10 cellular contexts compared by ENCODE assay signal in genomic region chr6:6781172-6781876, GRCh38.
DNase-seq lines count a peak whose midpoint lies in the region; ATAC-seq, FAIRE-seq and TF ChIP-seq lines count a peak whose summit lies in the region.
"Had no signal": no experiment of that assay in that cellular context is flagged by ENCODE, and none has a peak within 500 bp of the region (broad histone marks: within the 10 kb centered on the region; RNA-seq: fewer than 3 reads in every experiment).

No MANE protein-coding gene starts in this region.

- TF ChIP-seq CTCF in mammary epithelial cell (conservative IDR thresholded peaks at IDR 0.05 in 1 of 2, IDR thresholded peaks at IDR 0.05 in 1 of 2; ENCODE audit: extremely low read depth in 1 of 2, insufficient read depth in 1 of 2, low read depth in 1 of 2, low read length in 2 of 2), result no peak

- no peak overlapping the region for H3K4me2 ChIP-seq in mammary epithelial cell (ENCODE audit: insufficient read depth, low read depth, low read length)

- H3K27ac ChIP-seq in mammary epithelial cell (ENCODE audit: insufficient read depth, low read depth, low read length), result peak overlapping the region; percentile 25
- H3K27ac ChIP-seq: esophagus muscularis mucosa had no signal

- H3K9me3 ChIP-seq in mammary epithelial cell (replicated peaks; ENCODE audit: insufficient read depth, low read length), result no peaks in the 10 kb centered on the region

- DNase-seq in AG08395 (ENCODE audit: low spot score), result peak; percentile 83
- peak; percentile 32 for DNase-seq in HTR-8/SVneo (ENCODE audit: insufficient read length, low spot score)
- DNase-seq in mammary epithelial cell, result peak; percentile 79
- DNase-seq in middle frontal gyrus (ENCODE audit: extremely low spot score, low spot score), result peak; percentile 10
- no peak for DNase-seq in GDM1 (lab: John Stamatoyannopoulos, UW)
- DNase-seq in cerebellum (ENCODE audit: low spot score), result no peak
- DNase-seq: activated naive CD4-positive, alpha-beta T cell treated with Interleukin-2 at 50 U/mL for 16 hours had no signal

- H3K9ac ChIP-seq in mammary epithelial cell (ENCODE audit: insufficient read depth, low read length), result no peak overlapping the region

- FAIRE-seq in HTR-8/SVneo (lab: Jason Lieb, UNC), result no peak

- ATAC-seq in GM21528 (IDR thresholded peaks at IDR 0.05; ENCODE audit: low FRiP score, unreplicated experiment) (no peak), HG03095 (IDR thresholded peaks at IDR 0.05; ENCODE audit: unreplicated experiment) (no peak)

- H3K36me3 ChIP-seq in mammary epithelial cell (ENCODE audit: insufficient read depth, low read length), result no peaks in the 10 kb centered on the region
- H3K36me3 ChIP-seq: esophagus muscularis mucosa had no signal

- no TSS peak for BruUV-seq in mammary epithelial cell (replicated peaks; lab: Mats Ljungman, UMichigan)

- H2AFZ ChIP-seq in mammary epithelial cell (ENCODE audit: low read depth, low read length), result no peak overlapping the region

- intact Hi-C loops in mammary epithelial cell (cut with micrococcal nuclease), result no loop called here

- CTCF ChIA-PET in mammary epithelial cell (lab: Charles Lee; ENCODE audit: low non-redundant PET), result interaction anchor here (0.5 kb wide), 1 partner anchor 388 kb away, joined by 3 read pairs; no protein-coding TSS in a partner anchor

- dilution Hi-C loops in mammary epithelial cell (cut with HindIII; ENCODE audit: low sequenced_read_pairs), result no loop called here

- WGBS in mammary epithelial cell (ENCODE audit: low coverage, missing lambda C conversion rate), result 0% methylated on average over 2 of the region's 3 CpGs

- H4K20me1 ChIP-seq in mammary epithelial cell (ENCODE audit: insufficient read depth, low read length), result no peaks in the 10 kb centered on the region

- no peaks in the 10 kb centered on the region for H3K79me2 ChIP-seq in mammary epithelial cell (ENCODE audit: insufficient read depth, low read length)

- no peaks in the 10 kb centered on the region for H3K27me3 ChIP-seq in mammary epithelial cell (ENCODE audit: insufficient read depth, low read length)
- H3K27me3 ChIP-seq: esophagus muscularis mucosa had no signal

- H3K4me3 ChIP-seq in mammary epithelial cell (replicated peaks in 1 of 3; ENCODE audit: insufficient read depth in 1 of 3, low read depth in 2 of 3, low read length in 3 of 3), result no peak overlapping the region
- H3K4me3 ChIP-seq: esophagus muscularis mucosa had no signal

- H3K4me1 ChIP-seq in mammary epithelial cell (ENCODE audit: insufficient read depth, low read length), result peaks cover 16% of the 10 kb centered on the region

- in situ Hi-C loops in mammary epithelial cell (cut with MboI; ENCODE audit: low sequenced_read_pairs in 2 of 2), result no loop called here

Comparison
In these comparisons a context has a peak if more than half of its experiments do, and no peak if none do; other contexts are left out.
1. DNase-seq: peak in AG08395 (single experiment), HTR-8/SVneo (single experiment), mammary epithelial cell (single experiment) and middle frontal gyrus (single experiment); none in GDM1 (single experiment) and cerebellum (single experiment).